Comparison of ENCODE assay signal across 21 cellular contexts in genomic region chr1:60145746-60146145, GRCh38.
"Had no signal": no experiment of that assay in that cellular context is flagged by ENCODE, and none has a peak within 500 bp of the region (broad histone marks: within the 10 kb centered on the region; RNA-seq: fewer than 3 reads in every experiment).

No MANE protein-coding gene starts in this region.

- DNase-seq: colonic mucosa; cortex of kidney; effector CD8-positive, alpha-beta T cell; effector memory CD8-positive, alpha-beta T cell; endodermal cell; erythroblast; esophagus squamous epithelium; foreskin fibroblast; foreskin melanocyte; gastrocnemius medialis; glutamatergic neuron; head of caudate nucleus; heart right ventricle; hippocampal formation; left cardiac atrium; left lung; left ventricle myocardium superior; lower lobe of right lung; mesenchymal stem cell; mucosa of descending colon; naive B cell had no signal

- H3K36me3 ChIP-seq: colonic mucosa, esophagus squamous epithelium, gastrocnemius medialis, heart right ventricle, left lung, lower lobe of right lung had no signal

- H3K4me1 ChIP-seq: colonic mucosa, esophagus squamous epithelium, left lung, lower lobe of right lung had no signal

- H3K27me3 ChIP-seq: colonic mucosa, esophagus squamous epithelium, gastrocnemius medialis, left lung had no signal

- H3K4me3 ChIP-seq: colonic mucosa, esophagus squamous epithelium, gastrocnemius medialis, heart right ventricle, left lung, lower lobe of right lung, mucosa of descending colon had no signal

- H3K9me3 ChIP-seq: colonic mucosa, esophagus squamous epithelium, gastrocnemius medialis, heart right ventricle, left lung, lower lobe of right lung, mucosa of descending colon had no signal
